13 cellular contexts compared by ENCODE assay signal in genomic region chr2:211802611-211803010, GRCh38.
DNase-seq lines count a peak whose midpoint lies in the region; ATAC-seq lines count a peak whose summit lies in the region.
"Had no signal": no experiment of that assay in that cellular context is flagged by ENCODE, and none has a peak within 500 bp of the region (broad histone marks: within the 10 kb centered on the region; RNA-seq: fewer than 3 reads in every experiment).

No MANE protein-coding gene starts in this region.

- ATAC-seq in HG03460 (IDR thresholded peaks at IDR 0.05; ENCODE audit: unreplicated experiment), result no peak
- ATAC-seq: GM12878, T-cell had no signal

- peak; percentile 89 for DNase-seq in COR-L47 (lab: John Stamatoyannopoulos, UW)
- DNase-seq in DMS79 treated with DMSO at 0.1 percent for 48 hours (lab: John Stamatoyannopoulos, UW), result peak; percentile 67
- peak; percentile 48 for DNase-seq in NCI-H1694 treated with DMSO at 0.1 percent for 48 hours (lab: John Stamatoyannopoulos, UW)
- DNase-seq in NCI-H69 (lab: John Stamatoyannopoulos, UW), result peak; percentile 92
- no peak for DNase-seq in HCEC 1CT
- DNase-seq in activated CD8-positive, alpha-beta memory T cell treated with anti-CD3 and anti-CD28 coated beads, Interleukin-2, amount 50 U/mL, for 48 hours, result no peak
- no peak for DNase-seq in SJCRH30
- DNase-seq: NCI-H2107, T-cell, T-helper 9 cell had no signal

- H3K36me3 ChIP-seq in SJCRH30, result no peaks in the 10 kb centered on the region
- H3K36me3 ChIP-seq: HAP-1 had no signal

- H3K27me3 ChIP-seq in SJCRH30, result no peaks in the 10 kb centered on the region

- H3K9me3 ChIP-seq in SJCRH30 (replicated peaks), result no peaks in the 10 kb centered on the region
- H3K9me3 ChIP-seq: HAP-1 had no signal

- no peak overlapping the region for H3K4me3 ChIP-seq in SJCRH30
- H3K4me3 ChIP-seq: GM12878, HAP-1 had no signal

- H3K4me1 ChIP-seq in SJCRH30, result no peaks in the 10 kb centered on the region

- no peak overlapping the region for H3K27ac ChIP-seq in SJCRH30

Comparison
In these comparisons a context has a peak if more than half of its experiments do, and no peak if none do; other contexts are left out.
1. DNase-seq: peak in COR-L47 (single experiment), DMS79 treated with DMSO at 0.1 percent for 48 hours (single experiment), NCI-H1694 treated with DMSO at 0.1 percent for 48 hours (single experiment) and NCI-H69 (single experiment); none in HCEC 1CT (single experiment), activated CD8-positive, alpha-beta memory T cell treated with anti-CD3 and anti-CD28 coated beads, Interleukin-2, amount 50 U/mL, for 48 hours (single experiment) and SJCRH30 (0 of 2).